18 cellular contexts compared by ENCODE assay signal in the genomic region with DNA sequence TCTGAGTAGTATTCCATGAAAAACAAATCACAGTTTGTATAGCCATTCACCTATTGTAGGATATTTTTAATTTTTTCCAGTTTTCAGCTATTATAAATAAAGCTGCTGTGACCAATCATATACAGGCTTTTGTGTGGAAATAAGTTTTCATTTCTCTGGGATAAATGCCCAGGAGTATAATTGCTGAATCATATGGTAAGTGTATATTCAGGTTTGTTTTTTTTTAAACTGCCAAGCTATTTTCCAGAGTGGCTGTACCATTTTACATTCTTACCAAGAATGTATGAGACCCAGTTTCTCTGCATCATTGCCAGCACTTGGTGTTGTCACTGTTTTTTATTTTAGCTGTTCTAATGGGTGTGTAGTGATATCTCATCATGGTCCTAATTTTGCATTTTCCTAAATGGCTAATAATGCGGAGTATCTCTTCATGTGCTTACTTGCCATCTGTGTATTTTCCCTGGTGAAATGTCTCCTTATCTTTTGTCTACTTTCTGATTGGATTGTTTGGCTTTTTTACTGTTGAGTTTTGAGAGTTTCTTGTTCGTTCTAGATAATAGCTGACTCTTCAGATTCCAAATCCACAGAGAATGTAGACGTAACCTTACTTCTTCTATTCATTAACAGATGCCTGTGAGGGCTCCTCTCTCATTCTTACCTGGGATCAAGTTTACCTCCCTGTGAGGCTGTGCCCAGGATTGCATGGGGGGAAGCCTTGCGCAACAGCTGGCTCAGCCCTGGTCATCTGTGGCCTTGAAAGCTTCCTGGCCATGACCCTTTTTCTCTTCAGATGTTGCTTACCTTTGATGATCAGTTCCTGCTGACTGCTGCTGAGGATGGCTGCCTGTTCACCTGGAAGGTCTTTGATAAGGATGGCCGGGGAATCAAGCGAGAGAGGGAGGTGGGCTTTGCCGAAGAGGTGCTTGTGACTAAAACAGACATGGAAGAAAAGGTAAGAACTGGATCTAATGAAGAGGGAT. TPM values are rescaled to one million over a fixed set of nuclear protein-coding genes. Genes with fewer than 3 reads are reported as not detected.
DNase-seq lines count a peak whose midpoint lies in the region; ATAC-seq, FAIRE-seq and TF ChIP-seq lines count a peak whose summit lies in the region.
"Had no signal": no experiment of that assay in that cellular context is flagged by ENCODE, and none has a peak within 500 bp of the region (broad histone marks: within the 10 kb centered on the region; RNA-seq: fewer than 3 reads in every experiment).

No MANE protein-coding gene starts in this region.

- H3K18ac ChIP-seq in neuronal stem cell (ENCODE audit: low read length) = no peak overlapping the region

- TF ChIP-seq CTCF in K562 (IDR thresholded peaks at IDR 0.05 in 2 of 3, conservative IDR thresholded peaks at IDR 0.05 in 1 of 3; ENCODE audit: insufficient read depth in 2 of 3, low read depth in 1 of 3, low read length in 3 of 3) (no peak), fibroblast of the aortic adventitia (IDR thresholded peaks at IDR 0.05; ENCODE audit: insufficient read depth, low read length) (no peak)

- H3K4me3 ChIP-seq in K562 = no peak overlapping the region
- H3K4me3 ChIP-seq in fibroblast of the aortic adventitia (ENCODE audit: low read depth, low read length) = no peak overlapping the region
- no peak overlapping the region for H3K4me3 ChIP-seq in neuronal stem cell (ENCODE audit: low read length in 2 of 2)
- H3K4me3 ChIP-seq: PC-9, SJCRH30 had no signal

- no peaks in the 10 kb centered on the region for H4K20me1 ChIP-seq in K562 (replicated peaks; ENCODE audit: control insufficient read depth, insufficient read depth, low read length)

- H3K23ac ChIP-seq in neuronal stem cell (ENCODE audit: low read depth, low read length, poor library complexity) = no peak overlapping the region

- H2BK12ac ChIP-seq in neuronal stem cell (ENCODE audit: low read length) = no peak overlapping the region

- no peak overlapping the region for H3K4me2 ChIP-seq in K562 (ENCODE audit: insufficient read depth, low read length)
- H3K4me2 ChIP-seq in neuronal stem cell (ENCODE audit: insufficient read depth, low read length, poor library complexity, severe bottlenecking) = no peak overlapping the region
- H3K4me2 ChIP-seq: PC-9 had no signal

- no peak overlapping the region for H4K8ac ChIP-seq in neuronal stem cell (ENCODE audit: low read depth, low read length)

- in situ Hi-C loops in K562 (cut with MboI) = no loop called here

- no peak overlapping the region for H2AFZ ChIP-seq in K562 (ENCODE audit: low read depth, low read length)
- H2AFZ ChIP-seq in neuronal stem cell (ENCODE audit: low read length) = no peak overlapping the region
- H2AFZ ChIP-seq: PC-9 had no signal

- H3K36me3 ChIP-seq in K562 (ENCODE audit: control insufficient read depth, insufficient read depth, low read length) (no peaks in the 10 kb centered on the region), neuronal stem cell (replicated peaks in 1 of 2; ENCODE audit: control insufficient read depth in 2 of 2, insufficient read depth in 2 of 2, low read length in 2 of 2) (no peaks in the 10 kb centered on the region)
- H3K36me3 ChIP-seq: SJCRH30 had no signal

- no peak overlapping the region for H3K4ac ChIP-seq in neuronal stem cell (ENCODE audit: low read length)

- FAIRE-seq in K562 (lab: Jason Lieb, UNC) (no peak), H54 (lab: Jason Lieb, UNC) (no peak)
- FAIRE-seq: GM12892, H1 had no signal

- TF ChIP-seq POLR2A in K562 (conservative IDR thresholded peaks at IDR 0.05) (no peak), H54 (IDR thresholded peaks at IDR 0.05; ENCODE audit: low read depth, low read length) (no peak)

- no peak overlapping the region for H4K91ac ChIP-seq in neuronal stem cell (ENCODE audit: low read depth, low read length, poor library complexity)

- no peaks in the 10 kb centered on the region for H3K79me2 ChIP-seq in K562 (ENCODE audit: control insufficient read depth, insufficient read depth, low read length)

- H3K14ac ChIP-seq in neuronal stem cell (ENCODE audit: low read length) = peak overlapping the region; percentile 31

- no peaks in the 10 kb centered on the region for H3K79me1 ChIP-seq in neuronal stem cell (ENCODE audit: low read depth, low read length)

- H2BK120ac ChIP-seq in neuronal stem cell (ENCODE audit: low read depth, low read length) = no peak overlapping the region

- intact Hi-C loops in K562 (cut with micrococcal nuclease) = no loop called here

- no peak for TF ChIP-seq EP300 in K562 (IDR thresholded peaks at IDR 0.05; ENCODE audit: low read length)

- WGBS in K562 (ENCODE audit: insufficient coverage, low coverage, missing lambda C conversion rate) = 2% methylated on average over 7 of the region's 7 CpGs
- WGBS in neuronal stem cell (ENCODE audit: extremely low coverage in 2 of 2, insufficient read length in 2 of 2, insufficient replicate concordance in 1 of 2), 2 donors = no CpG with 5 or more reads among the region's 7 CpGs

- H3K27me3 ChIP-seq in K562 (ENCODE audit: control insufficient read depth in 2 of 2, insufficient read depth in 2 of 2, low read length in 2 of 2) (peaks cover 49 to 50% of the 10 kb centered on the region in 2 experiments), neuronal stem cell (ENCODE audit: control insufficient read depth in 3 of 3, insufficient read depth in 3 of 3, low read depth in 1 of 3, low read length in 3 of 3) (peaks cover 0 to 25% (median 0%) of the 10 kb centered on the region in 3 experiments)

- H3K4me1 ChIP-seq in K562 (replicated peaks in 1 of 2; ENCODE audit: control insufficient read depth in 2 of 2, insufficient read depth in 2 of 2, low read length in 2 of 2) (no peaks in the 10 kb centered on the region; a peak in 1 of 5 replicates), neuronal stem cell (ENCODE audit: control insufficient read depth in 2 of 2, insufficient read depth in 1 of 2, low read depth in 1 of 2, low read length in 2 of 2) (no peaks in the 10 kb centered on the region)
- H3K4me1 ChIP-seq: SJCRH30 had no signal

- no peak overlapping the region for H2AK5ac ChIP-seq in neuronal stem cell (ENCODE audit: low read depth, low read length)

- BruUV-seq in K562 (replicated peaks; lab: Mats Ljungman, UMichigan) = no TSS peak

- H3K27ac ChIP-seq in K562 (ENCODE audit: extremely low read depth, low read depth, low read length) (no peak overlapping the region), neuronal stem cell (replicated peaks; ENCODE audit: low read length) (no peak overlapping the region)
- H3K27ac ChIP-seq: C4-2B, PC-9, SJCRH30 had no signal

- H2BK15ac ChIP-seq in neuronal stem cell (ENCODE audit: low read length) = no peak overlapping the region

- no peak overlapping the region for H3K9ac ChIP-seq in K562 (ENCODE audit: insufficient read depth in 1 of 2, low read depth in 2 of 2, low read length in 2 of 2)
- no peak overlapping the region for H3K9ac ChIP-seq in neuronal stem cell (ENCODE audit: low read depth, low read length, poor library complexity)

- H3K9me3 ChIP-seq in K562 (replicated peaks; ENCODE audit: control insufficient read depth, insufficient read depth, low read depth, low read length) = no peaks in the 10 kb centered on the region
- H3K9me3 ChIP-seq in neuronal stem cell (replicated peaks in 1 of 2; ENCODE audit: control insufficient read depth in 2 of 2, insufficient read depth in 1 of 2, low read depth in 1 of 2, low read length in 2 of 2) = no peaks in the 10 kb centered on the region

- CTCF ChIA-PET in K562 (lab: Yijun Ruan, JAX; ENCODE audit: low intra/inter-chr PET ratio) = no interaction called here

- DNase-seq in ELR (ENCODE audit: low read depth) (peak; percentile 20), K562 (ENCODE audit: extremely low read depth in 1 of 4, low spot score in 3 of 4) (no peak), fibroblast of the aortic adventitia (ENCODE audit: low read depth) (peak; percentile 70), neuronal stem cell (ENCODE audit: low spot score) (no peak), NCI-H146 treated with DMSO at 0.1 percent for 48 hours (lab: John Stamatoyannopoulos, UW; ENCODE audit: unreplicated experiment) (no peak), H54 (ENCODE audit: insufficient read length, low spot score) (no peak)
- DNase-seq in effector CD4-positive, alpha-beta T cell = no peak
- DNase-seq: DMS 273 treated with DMSO at 0.1 percent for 48 hours, NCI-H1105 treated with DMSO at 0.1 percent for 48 hours, NCI-H187 treated with DMSO at 0.1 percent for 48 hours, NCI-H446 treated with DMSO at 0.1 percent for 48 hours, PC-9, SJCRH30 had no signal

- ATAC-seq in K562 = no peak

- no peak for TF ChIP-seq RAD21 in K562 (CRISPR knock-in tag; conservative IDR thresholded peaks at IDR 0.05 in 1 of 2, IDR thresholded peaks at IDR 0.05 in 1 of 2)

- POLR2A ChIA-PET in K562 (lab: Yijun Ruan, JAX) = interaction anchor here (0.6 kb wide), 2 partner anchors 12 to 1655 kb away, joined by 3 read pairs; no protein-coding TSS in a partner anchor

- H3K9me1 ChIP-seq in K562 (ENCODE audit: control insufficient read depth, insufficient read depth, low read length) = no peaks in the 10 kb centered on the region

- no peak overlapping the region for H2BK5ac ChIP-seq in neuronal stem cell (ENCODE audit: low read length)

RNA-seq across cellular contexts. Expression of a gene that starts 42.6 kb away (rescaled TPM):
- total RNA-seq in K562 (2011; cell fraction: chromatin; rRNA removed; ENCODE audit: low replicate concordance) = 0.30 TPM in 1 of 2 replicates, not detected in the other
- not detected in 2 replicates for total RNA-seq in K562 (2011; cell fraction: nucleolus; rRNA removed)
- not detected in 2 replicates for total RNA-seq in K562 (2011; cell fraction: nucleoplasm; rRNA removed)
- total RNA-seq in K562 (2014; rRNA removed) = not detected in 2 replicates
- total RNA-seq in K562 (2014; rRNA removed; fragmentation: Illumina TruSeq; extraction: Trizol) = 0.07 TPM in 1 of 2 replicates, not detected in the other
- 0.18 TPM in 1 of 2 replicates, not detected in the other for total RNA-seq in K562 (2015; rRNA removed; fragmentation: Illumina TruSeq; extraction: Trizol)
- total RNA-seq in K562 (2021) = not detected in 2 replicates
- 0.04 TPM in 1 of 2 replicates, not detected in the other for polyA plus RNA-seq in K562 (2011; rRNA removed)
- polyA plus RNA-seq in K562 (2011; cell fraction: cytosol; rRNA removed) = 0.01 and 0.09 TPM in 2 replicates
- polyA plus RNA-seq in K562 (2011; cell fraction: nucleus; rRNA removed) = 0.14 TPM in 1 of 2 replicates, not detected in the other
- 0.03 and 0.18 TPM in 2 replicates for polyA plus RNA-seq in K562 (2012)
- 0.22 TPM in 1 of 2 replicates, not detected in the other for polyA plus RNA-seq in K562 (2014; fragmentation: Illumina TruSeq; extraction: Trizol)
- polyA plus RNA-seq in K562 (2014; fragmentation: Nextera tagmentation; extraction: Ambion mirVana) = under 1 TPM in 1 of 2 experiments, not detected in 1; 0.07 TPM
- polyA plus RNA-seq in K562 (2014; rRNA removed) = 0.05 TPM in 1 of 2 replicates, not detected in the other
- polyA minus RNA-seq in K562 (2011; rRNA and poly(A)+ RNA removed) = 0.27 TPM in 1 of 2 replicates, not detected in the other
- not detected in 2 replicates for polyA minus RNA-seq in K562 (2011; cell fraction: cytosol; rRNA and poly(A)+ RNA removed)
- not detected in 2 replicates for polyA minus RNA-seq in K562 (2011; cell fraction: nucleus; rRNA and poly(A)+ RNA removed)
- 0.45 and 0.49 TPM in 2 replicates for total RNA-seq in fibroblast of the aortic adventitia (ENCODE audit: low replicate concordance)
- polyA plus RNA-seq in neuronal stem cell (2013, experiment 1 of 2) = 0.66 TPM
- polyA plus RNA-seq in neuronal stem cell (2013, experiment 2 of 2) = 0.47 TPM

RNA-seq across cellular contexts. Expression of a gene that starts 42.7 kb away (rescaled TPM):
- 94.0 and 95.1 TPM in 2 replicates for total RNA-seq in K562 (2011; cell fraction: chromatin; rRNA removed; ENCODE audit: low replicate concordance)
- total RNA-seq in K562 (2011; cell fraction: nucleolus; rRNA removed) = 64.3 and 68.4 TPM in 2 replicates
- 71.1 and 80.7 TPM in 2 replicates for total RNA-seq in K562 (2011; cell fraction: nucleoplasm; rRNA removed)
- total RNA-seq in K562 (2014; rRNA removed) (300 and 314 TPM in 2 replicates), K562 (2014; rRNA removed; fragmentation: Illumina TruSeq; extraction: Trizol) (251 and 264 TPM in 2 replicates), K562 (2015; rRNA removed; fragmentation: Illumina TruSeq; extraction: Trizol) (262 and 268 TPM in 2 replicates), K562 (2021) (175 and 182 TPM in 2 replicates), fibroblast of the aortic adventitia (ENCODE audit: low replicate concordance) (59.4 and 65.9 TPM in 2 replicates)
- polyA plus RNA-seq in K562 (2011; rRNA removed) (74.8 and 102 TPM in 2 replicates), K562 (2014; fragmentation: Illumina TruSeq; extraction: Trizol) (283 and 349 TPM in 2 replicates), K562 (2014; fragmentation: Nextera tagmentation; extraction: Ambion mirVana) (100 to 1,000 TPM in 1 of 2 experiments, 10 to 100 TPM in 1; 95.2 to 157 TPM), K562 (2014; rRNA removed) (249 and 275 TPM in 2 replicates)
- 60.0 and 76.6 TPM in 2 replicates for polyA plus RNA-seq in K562 (2011; cell fraction: cytosol; rRNA removed)
- polyA plus RNA-seq in K562 (2011; cell fraction: nucleus; rRNA removed) = 76.3 and 82.2 TPM in 2 replicates
- 90.3 and 177 TPM in 2 replicates for polyA plus RNA-seq in K562 (2012)
- polyA minus RNA-seq in K562 (2011; rRNA and poly(A)+ RNA removed) = 58.1 and 63.4 TPM in 2 replicates
- polyA minus RNA-seq in K562 (2011; cell fraction: cytosol; rRNA and poly(A)+ RNA removed) = 43.2 and 43.7 TPM in 2 replicates
- polyA minus RNA-seq in K562 (2011; cell fraction: nucleus; rRNA and poly(A)+ RNA removed) = 52.0 and 75.4 TPM in 2 replicates
- 50.5 TPM for polyA plus RNA-seq in neuronal stem cell (2013, experiment 1 of 2)
- polyA plus RNA-seq in neuronal stem cell (2013, experiment 2 of 2) = 50.6 TPM

RNA-seq across cellular contexts. Expression of a gene that starts 55.0 kb away (rescaled TPM):
- 0.21 and 0.30 TPM in 2 replicates for total RNA-seq in K562 (2011; cell fraction: chromatin; rRNA removed; ENCODE audit: low replicate concordance)
- total RNA-seq in K562 (2011; cell fraction: nucleolus; rRNA removed) = 0.33 and 0.53 TPM in 2 replicates
- total RNA-seq in K562 (2011; cell fraction: nucleoplasm; rRNA removed) = 0.37 and 0.76 TPM in 2 replicates
- total RNA-seq in K562 (2014; rRNA removed) = not detected in 2 replicates
- not detected in 2 replicates for total RNA-seq in K562 (2014; rRNA removed; fragmentation: Illumina TruSeq; extraction: Trizol)
- total RNA-seq in K562 (2015; rRNA removed; fragmentation: Illumina TruSeq; extraction: Trizol) = not detected in 2 replicates
- total RNA-seq in K562 (2021) = 0.45 TPM in 1 of 2 replicates, not detected in the other
- 0.08 and 0.35 TPM in 2 replicates for polyA plus RNA-seq in K562 (2011; rRNA removed)
- polyA plus RNA-seq in K562 (2011; cell fraction: cytosol; rRNA removed) = 0.42 and 0.58 TPM in 2 replicates
- 1.0 and 1.2 TPM in 2 replicates for polyA plus RNA-seq in K562 (2011; cell fraction: nucleus; rRNA removed)
- 0.13 and 1.1 TPM in 2 replicates for polyA plus RNA-seq in K562 (2012)
- polyA plus RNA-seq in K562 (2014; fragmentation: Illumina TruSeq; extraction: Trizol) = 0.07 TPM in 1 of 2 replicates, not detected in the other
- not detected for polyA plus RNA-seq in K562 (2014; fragmentation: Nextera tagmentation; extraction: Ambion mirVana)
- 0.67 TPM in 1 of 2 replicates, not detected in the other for polyA plus RNA-seq in K562 (2014; rRNA removed)
- not detected in 2 replicates for polyA minus RNA-seq in K562 (2011; rRNA and poly(A)+ RNA removed)
- not detected in 2 replicates for polyA minus RNA-seq in K562 (2011; cell fraction: cytosol; rRNA and poly(A)+ RNA removed)
- polyA minus RNA-seq in K562 (2011; cell fraction: nucleus; rRNA and poly(A)+ RNA removed) = not detected in 2 replicates
- total RNA-seq in fibroblast of the aortic adventitia (ENCODE audit: low replicate concordance) = not detected in 2 replicates
- polyA plus RNA-seq in neuronal stem cell (2013, experiment 1 of 2) = 0.25 TPM
- polyA plus RNA-seq in neuronal stem cell (2013, experiment 2 of 2) = 0.21 TPM
- total RNA-seq: A673, HT1080, SJCRH30 had no signal

Comparison
In these comparisons a context has a peak if more than half of its experiments do, and no peak if none do; other contexts are left out.
1. DNase-seq: peak in ELR (single experiment) and fibroblast of the aortic adventitia (single experiment); none in K562 (0 of 4), neuronal stem cell (single experiment), effector CD4-positive, alpha-beta T cell (single experiment), NCI-H146 treated with DMSO at 0.1 percent for 48 hours (single experiment) and H54 (single experiment).